19 cellular contexts compared by ENCODE assay signal in genomic region chr7:152672626-152673025, GRCh38. TPM values are rescaled to one million over a fixed set of nuclear protein-coding genes. Genes with fewer than 3 reads are reported as not detected.
DNase-seq lines count a peak whose midpoint lies in the region; ATAC-seq, FAIRE-seq and TF ChIP-seq lines count a peak whose summit lies in the region.
"Had no signal": no experiment of that assay in that cellular context is flagged by ENCODE, and none has a peak within 500 bp of the region (broad histone marks: within the 10 kb centered on the region; RNA-seq: fewer than 3 reads in every experiment).

No MANE protein-coding gene starts in this region.

- TF ChIP-seq CTCF in DND-41 (IDR thresholded peaks at IDR 0.05; ENCODE audit: borderline replicate concordance, extremely low read depth, low read length, poor library complexity, severe bottlenecking) (no peak), HCT116 (IDR thresholded peaks at IDR 0.05 in 2 of 3, conservative IDR thresholded peaks at IDR 0.05 in 1 of 3; ENCODE audit: borderline replicate concordance in 1 of 3, insufficient read depth in 1 of 3, low read depth in 2 of 3, low read length in 2 of 3) (no peak), OCI-LY7 (conservative IDR thresholded peaks at IDR 0.05; ENCODE audit: low read length) (no peak), GM12878 (IDR thresholded peaks at IDR 0.05 in 2 of 3, conservative IDR thresholded peaks at IDR 0.05 in 1 of 3; ENCODE audit: control insufficient read depth in 2 of 3, extremely low read depth in 1 of 3, insufficient read depth in 1 of 3, low read depth in 3 of 3, low read length in 3 of 3) (no peak)

- BruUV-seq in HCT116 (replicated peaks; lab: Mats Ljungman, UMichigan) (TSS peak; percentile 0), OCI-LY7 (replicated peaks; lab: Mats Ljungman, UMichigan) (no TSS peak), GM12878 (replicated peaks; lab: Mats Ljungman, UMichigan) (no TSS peak)

- peak overlapping the region; percentile 8; the same call in 1 of the 2 replicates for H3K4me2 ChIP-seq in DND-41 (ENCODE audit: insufficient read depth, low read length)
- no peak overlapping the region for H3K4me2 ChIP-seq in HCT116 (ENCODE audit: low read length)
- peak overlapping the region; percentile 13; the same call in 1 of the 2 replicates for H3K4me2 ChIP-seq in OCI-LY7 (ENCODE audit: low read length)
- H3K4me2 ChIP-seq in GM12878 (ENCODE audit: control insufficient read depth, insufficient read depth), result peak overlapping the region; percentile 34; the same call in 1 of the 2 replicates
- H3K4me2 ChIP-seq: A549, BLaER1 had no signal

- no peaks in the 10 kb centered on the region for H3K27me3 Mint-ChIP-seq in stimulated activated naive B cell treated with anti-CD40 and anti-IgM and Interleukin-4, amounts not matched to agents 10 μg/mL and 1 μg/mL and 100 μg/mL, for 72 hours
- H3K27me3 Mint-ChIP-seq: CD8-positive, alpha-beta memory T cell; IgD-negative memory B cell had no signal

- TF ChIP-seq POLR2A in HCT116 (IDR thresholded peaks at IDR 0.05; ENCODE audit: borderline replicate concordance, extremely low read depth, insufficient read depth, insufficient read length) (no peak), GM12878 (IDR thresholded peaks at IDR 0.05; ENCODE audit: low read depth, low read length) (no peak)

- H2AFZ ChIP-seq in DND-41 (ENCODE audit: low read depth, low read length), result no peak overlapping the region
- no peak overlapping the region for H2AFZ ChIP-seq in HCT116 (ENCODE audit: low read depth, low read length, poor library complexity, severe bottlenecking)
- no peak overlapping the region for H2AFZ ChIP-seq in OCI-LY7 (ENCODE audit: low read length)
- no peak overlapping the region; the same call in 1 of the 2 replicates for H2AFZ ChIP-seq in GM12878 (ENCODE audit: control insufficient read depth, low read depth, low read length)

- no peak overlapping the region for H3K9ac ChIP-seq in DND-41 (ENCODE audit: low read depth, low read length)
- H3K9ac ChIP-seq in HCT116 (ENCODE audit: low read length), result no peak overlapping the region
- no peak overlapping the region for H3K9ac ChIP-seq in GM12878 (ENCODE audit: control insufficient read depth, insufficient read depth, low read length)
- H3K9ac ChIP-seq: BLaER1 had no signal

- H3K9me3 ChIP-seq in DND-41 (ENCODE audit: insufficient read depth, low read length, severe bottlenecking) (no peaks in the 10 kb centered on the region), HCT116 (ENCODE audit: control insufficient read depth in 1 of 2, insufficient read depth in 1 of 2, low read depth in 1 of 2, low read length in 2 of 2) (no peaks in the 10 kb centered on the region), OCI-LY7 (ENCODE audit: low read length) (no peaks in the 10 kb centered on the region), GM12878 (replicated peaks; ENCODE audit: control insufficient read depth, insufficient read depth, low read length) (no peaks in the 10 kb centered on the region; the same call in 1 of the 3 replicates)
- H3K9me3 ChIP-seq: A549, BLaER1, Caco-2 had no signal

- TF ChIP-seq RAD21 in HCT116 (IDR thresholded peaks at IDR 0.05; ENCODE audit: low read depth) (no peak), GM12878 (IDR thresholded peaks at IDR 0.05; ENCODE audit: insufficient read depth, low read depth, low read length) (no peak)

- WGBS in GM12878 (ENCODE audit: insufficient coverage, insufficient replicate concordance, low lambda C conversion rate, missing lambda C conversion rate), result 56% methylated on average over 1 of the region's 1 CpG

- no peak overlapping the region for H3K27ac Mint-ChIP-seq in stimulated activated naive B cell treated with anti-CD40 and anti-IgM and Interleukin-4, amounts not matched to agents 10 μg/mL and 1 μg/mL and 100 μg/mL, for 72 hours
- H3K27ac Mint-ChIP-seq: CD8-positive, alpha-beta memory T cell; IgD-negative memory B cell had no signal

- SMC1A ChIA-PET in GM12878 (lab: Charles Lee; ENCODE audit: uncharacterized antibody, unreplicated experiment), result interaction anchor here (1.0 to 1.6 kb wide), 2 partner anchors 9 to 13 kb away, joined by 3 to 5 read pairs; no protein-coding TSS in a partner anchor

- no peak for TF ChIP-seq EP300 in GM12878 (IDR thresholded peaks at IDR 0.05; ENCODE audit: borderline replicate concordance in 1 of 2, control insufficient read depth in 1 of 2, low read depth in 2 of 2, low read length in 2 of 2)

- H4K20me1 ChIP-seq in DND-41 (ENCODE audit: insufficient read depth, low read length) (peaks cover 55% of the 10 kb centered on the region), HCT116 (ENCODE audit: insufficient read depth) (peaks cover 6% of the 10 kb centered on the region; the same call in 1 of the 2 replicates), OCI-LY7 (ENCODE audit: insufficient read depth, low read length) (0 out of 2 replicates have a peak, but pooled peaks cover 6% of the 10 kb centered on the region), GM12878 (ENCODE audit: control insufficient read depth, insufficient read depth) (no peaks in the 10 kb centered on the region)

- ATAC-seq in DND-41 (ENCODE audit: insufficient read depth, low read depth) (no peak), HCT116 (no peak), GM12878 (no peak)
- ATAC-seq in stimulated activated naive B cell treated with anti-CD40 and anti-IgM and Interleukin-4, amounts not matched to agents 10 μg/mL and 1 μg/mL and 100 μg/mL, for 72 hours (replicated peaks), result no peak
- ATAC-seq: A549 had no signal

- no peak for DNase-seq in DND-41
- no peak for DNase-seq in HCT116 (ENCODE audit: low read depth, low spot score)
- DNase-seq in OCI-LY7 (ENCODE audit: low spot score), result no peak
- DNase-seq in GM12878 (ENCODE audit: low read depth, low spot score), result no peak
- DNase-seq in stimulated activated naive B cell treated with anti-CD40 and anti-IgM and Interleukin-4, amounts not matched to agents 10 μg/mL and 1 μg/mL and 100 μg/mL, for 72 hours, result no peak
- no peak for DNase-seq in NCI-H1694 treated with DMSO at 0.1 percent for 48 hours (lab: John Stamatoyannopoulos, UW)
- DNase-seq in stimulated activated naive CD4-positive, alpha-beta T cell (lab: John Stamatoyannopoulos, UW), result no peak
- DNase-seq in activated effector memory CD4-positive, alpha-beta T cell treated with anti-CD3 and anti-CD28 coated beads, Interleukin-2, amount 50 U/mL, for 16 hours, result no peak
- DNase-seq: AML-193; Caco-2; CD8-positive, alpha-beta memory T cell; DMS53; HCEC 1CT had no signal

- H3K9me2 ChIP-seq in HCT116 (ENCODE audit: insufficient read depth), result no peaks in the 10 kb centered on the region
- H3K9me2 ChIP-seq in OCI-LY7 (ENCODE audit: insufficient read depth, low read length), result no peaks in the 10 kb centered on the region

- peaks cover 3 to 4% of the 10 kb centered on the region in 2 donors for H3K36me3 Mint-ChIP-seq in stimulated activated naive B cell treated with anti-CD40 and anti-IgM and Interleukin-4, amounts not matched to agents 10 μg/mL and 1 μg/mL and 100 μg/mL, for 72 hours
- H3K36me3 Mint-ChIP-seq: IgD-negative memory B cell had no signal

- FAIRE-seq in GM12878 (lab: Jason Lieb, UNC), result no peak
- FAIRE-seq: A549, G401.6, GM12892, H1 had no signal

- H3K27me3 ChIP-seq in DND-41 (ENCODE audit: insufficient read depth, low read length, poor library complexity) (no peaks in the 10 kb centered on the region), HCT116 (ENCODE audit: insufficient read depth, low read length) (no peaks in the 10 kb centered on the region), GM12878 (replicated peaks in 1 of 2; ENCODE audit: control insufficient read depth in 2 of 2, insufficient read depth in 2 of 2, low read length in 1 of 2) (no peaks in the 10 kb centered on the region)
- H3K27me3 ChIP-seq: BLaER1 had no signal

- H3K36me3 ChIP-seq in DND-41 (ENCODE audit: insufficient read depth, low read length), result peaks cover 53% of the 10 kb centered on the region
- H3K36me3 ChIP-seq in HCT116 (ENCODE audit: control insufficient read depth in 1 of 2, insufficient read depth in 2 of 2, low read length in 2 of 2), result peaks cover 2 to 18% of the 10 kb centered on the region in 2 experiments; a peak in 2 of 4 replicates
- peaks cover 66% of the 10 kb centered on the region for H3K36me3 ChIP-seq in OCI-LY7 (ENCODE audit: insufficient read depth, low read length)
- H3K36me3 ChIP-seq in GM12878 (ENCODE audit: control insufficient read depth in 2 of 2, insufficient read depth in 2 of 2, low read length in 1 of 2), result no peaks in the 10 kb centered on the region

- POLR2A ChIA-PET in HCT116 (lab: Charles Lee), result no interaction called here
- POLR2A ChIA-PET in OCI-LY7 (lab: Charles Lee), result interaction anchor here (1.1 to 1.3 kb wide), 2 partner anchors 9 to 12 kb away, joined by 3 to 4 read pairs; no protein-coding TSS in a partner anchor
- POLR2A ChIA-PET in GM12878 (lab: Charles Lee), result interaction anchor here (1.1 kb wide), 1 partner anchor 98 kb away, joined by 6 read pairs; no protein-coding TSS in a partner anchor

- H3K4me3 ChIP-seq in DND-41 (ENCODE audit: low read depth in 1 of 2, low read length in 2 of 2) (no peak overlapping the region), HCT116 (replicated peaks in 1 of 2; ENCODE audit: low read depth in 1 of 2, low read length in 2 of 2) (no peak overlapping the region), OCI-LY7 (ENCODE audit: low read depth, low read length, poor library complexity, severe bottlenecking) (peak overlapping the region; percentile 31), GM12878 (no peak overlapping the region)
- H3K4me3 ChIP-seq: A549, BLaER1 had no signal

- H3K27ac ChIP-seq in DND-41 (ENCODE audit: low read length), result no peak overlapping the region
- no peak overlapping the region for H3K27ac ChIP-seq in HCT116 (ENCODE audit: low read depth, low read length)
- H3K27ac ChIP-seq in OCI-LY7 (ENCODE audit: low read depth, low read length, poor library complexity, severe bottlenecking), result no peak overlapping the region
- no peak overlapping the region for H3K27ac ChIP-seq in GM12878 (ENCODE audit: control insufficient read depth, insufficient read depth)
- H3K27ac ChIP-seq: A549, BLaER1 had no signal

- CTCF ChIA-PET in HCT116 (lab: Charles Lee), result no interaction called here
- CTCF ChIA-PET in OCI-LY7 (lab: Charles Lee; ENCODE audit: unreplicated experiment), result no interaction called here
- CTCF ChIA-PET in GM12878 (lab: Yijun Ruan, JAX), result interaction anchor here (1.3 to 1.7 kb wide), 2 partner anchors 34 to 239 kb away, joined by 3 to 6 read pairs; no protein-coding TSS in a partner anchor

- H3K4me1 Mint-ChIP-seq in stimulated activated naive B cell treated with anti-CD40 and anti-IgM and Interleukin-4, amounts not matched to agents 10 μg/mL and 1 μg/mL and 100 μg/mL, for 72 hours, result peaks cover 6 to 12% of the 10 kb centered on the region in 2 donors

- in situ Hi-C loops in GM12878 (cut with MboI), result no loop called here

- H3K79me2 ChIP-seq in DND-41 (ENCODE audit: insufficient read depth, low read length), result peaks cover 81% of the 10 kb centered on the region
- peaks cover 82% of the 10 kb centered on the region for H3K79me2 ChIP-seq in HCT116 (ENCODE audit: insufficient read depth, low read length)
- peaks cover 81% of the 10 kb centered on the region for H3K79me2 ChIP-seq in OCI-LY7 (ENCODE audit: insufficient read depth, low read depth, low read length)
- peaks cover 50% of the 10 kb centered on the region for H3K79me2 ChIP-seq in GM12878 (ENCODE audit: control insufficient read depth, insufficient read depth, low read length)

- RAD21 ChIA-PET in HCT116 (lab: Charles Lee; ENCODE audit: low non-redundant PET in 1 of 2, low total read pairs in 2 of 2, uncharacterized antibody in 2 of 2, unreplicated experiment in 2 of 2) (no interaction called here), GM12878 (lab: Charles Lee; ENCODE audit: unreplicated experiment) (interaction anchor here (1.0 to 1.4 kb wide), 3 partner anchors 97 to 336 kb away, joined by 3 read pairs; no protein-coding TSS in a partner anchor)

- intact Hi-C loops in HCT116 (cut with micrococcal nuclease), result loop anchor here (10.0 kb wide), 1 partner anchor 208 kb away; no protein-coding TSS in a partner anchor
- intact Hi-C loops in OCI-LY7 (cut with micrococcal nuclease; ENCODE audit: unreplicated experiment), result loop anchor here (10.0 kb wide), 2 partner anchors 238 to 338 kb away; partner anchors contain the start of gene KMT2C
- intact Hi-C loops in GM12878 (cut with micrococcal nuclease; ENCODE audit: unreplicated experiment), result loop anchor here (10.0 kb wide), 1 partner anchor 238 kb away; the partner anchor contains the start of gene KMT2C

- no peak overlapping the region for H3K4me3 Mint-ChIP-seq in stimulated activated naive B cell treated with anti-CD40 and anti-IgM and Interleukin-4, amounts not matched to agents 10 μg/mL and 1 μg/mL and 100 μg/mL, for 72 hours
- H3K4me3 Mint-ChIP-seq: IgD-negative memory B cell had no signal

- peaks cover 26% of the 10 kb centered on the region for H3K4me1 ChIP-seq in DND-41 (ENCODE audit: insufficient read depth, low read length)
- peaks cover 0 to 13% of the 10 kb centered on the region in 2 experiments; a peak in 3 of 4 replicates for H3K4me1 ChIP-seq in HCT116 (ENCODE audit: control insufficient read depth in 1 of 2, insufficient read depth in 2 of 2, low read length in 2 of 2)
- peaks cover 15% of the 10 kb centered on the region for H3K4me1 ChIP-seq in OCI-LY7 (ENCODE audit: insufficient read depth, low read length, poor library complexity, severe bottlenecking)
- peaks cover 7% of the 10 kb centered on the region; the same call in 1 of the 2 replicates for H3K4me1 ChIP-seq in GM12878 (ENCODE audit: control insufficient read depth, insufficient read depth, low read length)

- no peaks in the 10 kb centered on the region for H3K9me3 Mint-ChIP-seq in stimulated activated naive B cell treated with anti-CD40 and anti-IgM and Interleukin-4, amounts not matched to agents 10 μg/mL and 1 μg/mL and 100 μg/mL, for 72 hours
- H3K9me3 Mint-ChIP-seq: CD8-positive, alpha-beta memory T cell; IgD-negative memory B cell had no signal

RNA-seq across cellular contexts. Expression of gene XRCC2, which starts 3.3 kb away (rescaled TPM):
- 14.8 TPM for total RNA-seq in HCT116 (2021; ENCODE audit: unreplicated experiment)
- 1.9 and 3.5 TPM in 2 replicates for polyA plus RNA-seq in HCT116 (2012)
- 39.7 and 40.0 TPM in 2 replicates for total RNA-seq in OCI-LY7 (2014; rRNA removed; shearing (Covaris generic))
- total RNA-seq in OCI-LY7 (2022), result 40.1 and 49.6 TPM in 2 replicates
- total RNA-seq in GM12878 (2013; cell fraction: nucleolus; rRNA removed), result 24.0 and 24.8 TPM in 2 replicates
- 15.9 and 17.6 TPM in 2 replicates for total RNA-seq in GM12878 (2014; rRNA removed)
- total RNA-seq in GM12878 (2014; rRNA removed; fragmentation: Illumina TruSeq; extraction: Trizol), result 20.3 and 21.4 TPM in 2 replicates
- 10.7 and 12.9 TPM in 2 replicates for total RNA-seq in GM12878 (2021)
- polyA plus RNA-seq in GM12878 (2011; ENCODE audit: low read depth), result 2.3 TPM
- polyA plus RNA-seq in GM12878 (2011; rRNA removed), result 15.5 and 24.0 TPM in 2 replicates
- 7.9 and 8.6 TPM in 2 replicates for polyA plus RNA-seq in GM12878 (2011; cell fraction: cytosol; rRNA removed)
- 20.2 and 27.9 TPM in 2 replicates for polyA plus RNA-seq in GM12878 (2011; cell fraction: nucleus; rRNA removed)
- polyA plus RNA-seq in GM12878 (2012), result 3.6 and 4.0 TPM in 2 replicates
- polyA plus RNA-seq in GM12878 (2014; fragmentation: Illumina TruSeq; extraction: Trizol), result 20.2 and 26.7 TPM in 2 replicates
- 1 to 10 TPM; 4.8 to 6.3 TPM for polyA plus RNA-seq in GM12878 (2014; fragmentation: Nextera tagmentation; extraction: Ambion mirVana)
- 14.6 and 14.8 TPM in 2 replicates for polyA plus RNA-seq in GM12878 (2014; rRNA removed)
- 10 to 100 TPM; 12.1 to 13.1 TPM for polyA plus RNA-seq in GM12878 (2016; fragmentation: Nextera tagmentation; extraction: Ambion mirVana)
- polyA minus RNA-seq in GM12878 (2011; rRNA and poly(A)+ RNA removed), result 8.1 and 9.4 TPM in 2 replicates
- 2.7 and 4.2 TPM in 2 replicates for polyA minus RNA-seq in GM12878 (2011; cell fraction: cytosol; rRNA and poly(A)+ RNA removed)
- polyA minus RNA-seq in GM12878 (2011; cell fraction: nucleus; rRNA and poly(A)+ RNA removed), result 6.0 and 10.2 TPM in 2 replicates
